Comparison of ENCODE assay signal across 1 cellular context in the genomic region with DNA sequence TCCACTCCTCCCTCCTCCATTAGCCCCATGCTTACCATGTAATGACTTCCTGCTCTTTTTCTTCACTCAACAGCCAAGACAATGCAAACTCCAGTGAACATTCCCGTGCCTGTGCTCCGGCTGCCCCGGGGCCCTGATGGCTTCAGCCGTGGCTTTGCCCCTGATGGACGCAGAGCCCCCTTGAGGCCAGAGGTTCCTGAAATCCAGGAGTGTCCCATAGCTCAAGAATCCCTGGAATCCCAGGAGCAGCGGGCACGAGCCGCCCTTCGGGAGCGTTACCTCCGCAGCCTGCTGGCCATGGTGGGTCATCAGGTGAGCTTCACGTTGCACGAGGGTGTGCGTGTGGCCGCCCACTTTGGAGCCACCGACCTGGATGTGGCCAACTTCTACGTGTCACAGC.
TF ChIP-seq lines count a peak whose summit lies in the region.

No MANE protein-coding gene starts in this region.

TF ChIP-seq in H1, 55 proteins besides CTCF, POLR2A, EP300 and RAD21:
- TF ChIP-seq TBP (IDR thresholded peaks at IDR 0.05; ENCODE audit: low read depth, low read length) (0 out of 2 replicates have a peak, but pooled peaks have one; percentile 38), SIN3A (conservative IDR thresholded peaks at IDR 0.05 in 1 of 2, IDR thresholded peaks at IDR 0.05 in 1 of 2; ENCODE audit: low read depth in 1 of 2, low read length in 2 of 2) (0 out of 4 replicates have a peak, but pooled peaks of 1 of the 2 experiments have one; percentile 32), CREB1 (IDR thresholded peaks at IDR 0.05) (no peak), RXRA (IDR thresholded peaks at IDR 0.05; ENCODE audit: insufficient read depth, low read depth, low read length) (no peak), FOSL1 (IDR thresholded peaks at IDR 0.05; ENCODE audit: insufficient read depth, low read depth, low read length) (no peak), SP2 (IDR thresholded peaks at IDR 0.05; ENCODE audit: low read length) (no peak), TEAD4 (IDR thresholded peaks at IDR 0.05; ENCODE audit: low read depth, low read length) (peak; percentile 90)
- TF ChIP-seq, protein P1, sequence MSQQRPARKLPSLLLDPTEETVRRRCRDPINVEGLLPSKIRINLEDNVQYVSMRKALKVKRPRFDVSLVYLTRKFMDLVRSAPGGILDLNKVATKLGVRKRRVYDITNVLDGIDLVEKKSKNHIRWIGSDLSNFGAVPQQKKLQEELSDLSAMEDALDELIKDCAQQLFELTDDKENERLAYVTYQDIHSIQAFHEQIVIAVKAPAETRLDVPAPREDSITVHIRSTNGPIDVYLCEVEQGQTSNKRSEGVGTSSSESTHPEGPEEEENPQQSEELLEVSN (IDR thresholded peaks at IDR 0.05), result no peak
TF ChIP-seq in H1: peak in this region for 3.
